In the genomic region with DNA sequence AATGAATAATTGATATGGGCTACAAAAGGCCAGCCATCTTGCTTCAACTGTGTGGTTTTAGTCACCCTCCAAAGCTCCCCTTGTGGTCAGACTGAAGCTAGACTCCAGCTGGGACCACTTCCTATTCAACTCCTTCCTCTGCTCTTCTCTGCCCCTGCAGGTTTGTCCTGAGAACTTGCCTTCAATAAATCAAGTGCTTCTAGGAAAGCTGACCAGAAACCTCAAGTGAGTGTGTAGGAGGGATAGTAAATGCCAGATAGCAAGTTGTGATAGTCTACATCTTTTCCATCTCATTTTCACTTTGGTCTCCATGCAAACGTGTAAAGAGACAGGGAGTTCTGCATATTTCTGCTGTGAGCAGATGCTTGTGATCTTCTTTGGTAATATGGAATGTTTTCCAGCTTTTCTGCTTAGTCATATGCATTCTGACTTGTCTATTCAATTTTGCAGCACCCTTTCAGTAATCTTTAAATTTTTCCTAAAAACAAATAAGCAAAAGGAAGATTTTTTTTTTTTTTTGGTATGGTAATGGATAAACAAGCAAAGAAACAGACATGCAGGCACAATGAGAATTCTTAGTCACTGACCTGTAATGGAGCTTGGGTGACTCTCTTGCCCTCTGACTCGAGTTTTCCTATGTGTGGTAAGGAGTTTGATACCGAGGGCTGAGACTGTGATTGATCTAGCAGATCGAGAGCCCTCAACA, we compare ENCODE assay signal across 8 cellular contexts.
DNase-seq lines count a peak whose midpoint lies in the region; ATAC-seq and TF ChIP-seq lines count a peak whose summit lies in the region.

No MANE protein-coding gene starts in this region.

- no peaks in the 10 kb centered on the region for H3K9me3 Mint-ChIP-seq in progenitor cell of endocrine pancreas (ENCODE audit: low read depth)

- peak; percentile 24 for DNase-seq in NCI-H510A treated with DMSO at 0.1 percent for 48 hours (lab: John Stamatoyannopoulos, UW)
- DNase-seq in progenitor cell of endocrine pancreas (ENCODE audit: low spot score, unreplicated experiment), result no peak
- DNase-seq in occipital lobe (lab: John Stamatoyannopoulos, UW), result no peak
- no peak for DNase-seq in activated CD4-positive, alpha-beta T cell treated with anti-CD3 and anti-CD28 coated beads for 4 hours

- peak; percentile 65 for ATAC-seq in GM18909 (IDR thresholded peaks at IDR 0.05; ENCODE audit: poor library complexity, unreplicated experiment)
- ATAC-seq in HG02870 (IDR thresholded peaks at IDR 0.05; ENCODE audit: unreplicated experiment), result no peak
- no peak for ATAC-seq in GM18517 (IDR thresholded peaks at IDR 0.05; ENCODE audit: unreplicated experiment)

- no peak overlapping the region for H3K27ac Mint-ChIP-seq in progenitor cell of endocrine pancreas

- H3K36me3 Mint-ChIP-seq in progenitor cell of endocrine pancreas (ENCODE audit: insufficient read depth), result no peaks in the 10 kb centered on the region

- H3K4me1 Mint-ChIP-seq in progenitor cell of endocrine pancreas (ENCODE audit: low read depth), result peaks cover 5% of the 10 kb centered on the region

- H3K27me3 Mint-ChIP-seq in progenitor cell of endocrine pancreas, result no peaks in the 10 kb centered on the region

- peak; percentile 60 for TF ChIP-seq CTCF in progenitor cell of endocrine pancreas (IDR thresholded peaks at IDR 0.05; ENCODE audit: unreplicated experiment)

- no peak overlapping the region for H3K4me3 Mint-ChIP-seq in progenitor cell of endocrine pancreas (ENCODE audit: low read depth)

- peak overlapping the region; percentile 14 for H3K27ac ChIP-seq in cingulate gyrus (ENCODE audit: low read depth, low read length)
